1 cellular context compared by ENCODE assay signal in the genomic region with DNA sequence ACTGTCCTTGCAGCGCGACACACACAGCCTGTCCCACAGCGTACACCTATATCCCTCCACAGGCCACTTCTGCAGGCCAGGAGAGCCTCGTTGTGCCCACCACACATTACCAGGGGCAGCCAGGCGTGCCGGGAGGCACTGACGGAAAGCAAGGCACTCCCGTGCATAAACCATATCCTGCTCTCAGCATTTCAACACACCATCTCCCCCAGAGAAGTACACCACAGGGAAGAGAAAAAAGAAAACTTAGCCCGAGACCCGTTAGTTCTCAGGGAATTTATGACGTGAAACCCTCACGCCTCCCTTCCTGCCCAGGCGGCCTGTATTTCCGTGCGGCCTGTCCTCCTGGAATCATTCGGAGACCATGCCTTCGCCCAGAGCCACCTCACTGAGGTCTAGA.
TF ChIP-seq lines count a peak whose summit lies in the region.

No MANE protein-coding gene starts in this region.

TF ChIP-seq in GM23338, 12 proteins besides CTCF, POLR2A, EP300 and RAD21 (continued from another document):
- TF ChIP-seq, protein P1, sequence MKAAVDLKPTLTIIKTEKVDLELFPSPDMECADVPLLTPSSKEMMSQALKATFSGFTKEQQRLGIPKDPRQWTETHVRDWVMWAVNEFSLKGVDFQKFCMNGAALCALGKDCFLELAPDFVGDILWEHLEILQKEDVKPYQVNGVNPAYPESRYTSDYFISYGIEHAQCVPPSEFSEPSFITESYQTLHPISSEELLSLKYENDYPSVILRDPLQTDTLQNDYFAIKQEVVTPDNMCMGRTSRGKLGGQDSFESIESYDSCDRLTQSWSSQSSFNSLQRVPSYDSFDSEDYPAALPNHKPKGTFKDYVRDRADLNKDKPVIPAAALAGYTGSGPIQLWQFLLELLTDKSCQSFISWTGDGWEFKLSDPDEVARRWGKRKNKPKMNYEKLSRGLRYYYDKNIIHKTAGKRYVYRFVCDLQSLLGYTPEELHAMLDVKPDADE (IDR thresholded peaks at IDR 0.05) = no peak
- TF ChIP-seq EZH2 (IDR thresholded peaks at IDR 0.05; ENCODE audit: low read depth, unreplicated experiment) (no peak), EZH2phosphoT487 (IDR thresholded peaks at IDR 0.05; ENCODE audit: unreplicated experiment) (no peak), JUNB (IDR thresholded peaks at IDR 0.05; ENCODE audit: unreplicated experiment) (no peak), POLR2AphosphoS5 (IDR thresholded peaks at IDR 0.05; ENCODE audit: low read depth) (no peak), ZNF114 (CRISPR knock-in tag; IDR thresholded peaks at IDR 0.05) (no peak), STAT1 (IDR thresholded peaks at IDR 0.05; ENCODE audit: unreplicated experiment) (no peak), NANOG (IDR thresholded peaks at IDR 0.05; ENCODE audit: borderline replicate concordance) (no peak)
- TF ChIP-seq, protein P2, sequence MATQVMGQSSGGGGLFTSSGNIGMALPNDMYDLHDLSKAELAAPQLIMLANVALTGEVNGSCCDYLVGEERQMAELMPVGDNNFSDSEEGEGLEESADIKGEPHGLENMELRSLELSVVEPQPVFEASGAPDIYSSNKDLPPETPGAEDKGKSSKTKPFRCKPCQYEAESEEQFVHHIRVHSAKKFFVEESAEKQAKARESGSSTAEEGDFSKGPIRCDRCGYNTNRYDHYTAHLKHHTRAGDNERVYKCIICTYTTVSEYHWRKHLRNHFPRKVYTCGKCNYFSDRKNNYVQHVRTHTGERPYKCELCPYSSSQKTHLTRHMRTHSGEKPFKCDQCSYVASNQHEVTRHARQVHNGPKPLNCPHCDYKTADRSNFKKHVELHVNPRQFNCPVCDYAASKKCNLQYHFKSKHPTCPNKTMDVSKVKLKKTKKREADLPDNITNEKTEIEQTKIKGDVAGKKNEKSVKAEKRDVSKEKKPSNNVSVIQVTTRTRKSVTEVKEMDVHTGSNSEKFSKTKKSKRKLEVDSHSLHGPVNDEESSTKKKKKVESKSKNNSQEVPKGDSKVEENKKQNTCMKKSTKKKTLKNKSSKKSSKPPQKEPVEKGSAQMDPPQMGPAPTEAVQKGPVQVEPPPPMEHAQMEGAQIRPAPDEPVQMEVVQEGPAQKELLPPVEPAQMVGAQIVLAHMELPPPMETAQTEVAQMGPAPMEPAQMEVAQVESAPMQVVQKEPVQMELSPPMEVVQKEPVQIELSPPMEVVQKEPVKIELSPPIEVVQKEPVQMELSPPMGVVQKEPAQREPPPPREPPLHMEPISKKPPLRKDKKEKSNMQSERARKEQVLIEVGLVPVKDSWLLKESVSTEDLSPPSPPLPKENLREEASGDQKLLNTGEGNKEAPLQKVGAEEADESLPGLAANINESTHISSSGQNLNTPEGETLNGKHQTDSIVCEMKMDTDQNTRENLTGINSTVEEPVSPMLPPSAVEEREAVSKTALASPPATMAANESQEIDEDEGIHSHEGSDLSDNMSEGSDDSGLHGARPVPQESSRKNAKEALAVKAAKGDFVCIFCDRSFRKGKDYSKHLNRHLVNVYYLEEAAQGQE (IDR thresholded peaks at IDR 0.05; ENCODE audit: unreplicated experiment) = no peak
- TF ChIP-seq, protein P3, sequence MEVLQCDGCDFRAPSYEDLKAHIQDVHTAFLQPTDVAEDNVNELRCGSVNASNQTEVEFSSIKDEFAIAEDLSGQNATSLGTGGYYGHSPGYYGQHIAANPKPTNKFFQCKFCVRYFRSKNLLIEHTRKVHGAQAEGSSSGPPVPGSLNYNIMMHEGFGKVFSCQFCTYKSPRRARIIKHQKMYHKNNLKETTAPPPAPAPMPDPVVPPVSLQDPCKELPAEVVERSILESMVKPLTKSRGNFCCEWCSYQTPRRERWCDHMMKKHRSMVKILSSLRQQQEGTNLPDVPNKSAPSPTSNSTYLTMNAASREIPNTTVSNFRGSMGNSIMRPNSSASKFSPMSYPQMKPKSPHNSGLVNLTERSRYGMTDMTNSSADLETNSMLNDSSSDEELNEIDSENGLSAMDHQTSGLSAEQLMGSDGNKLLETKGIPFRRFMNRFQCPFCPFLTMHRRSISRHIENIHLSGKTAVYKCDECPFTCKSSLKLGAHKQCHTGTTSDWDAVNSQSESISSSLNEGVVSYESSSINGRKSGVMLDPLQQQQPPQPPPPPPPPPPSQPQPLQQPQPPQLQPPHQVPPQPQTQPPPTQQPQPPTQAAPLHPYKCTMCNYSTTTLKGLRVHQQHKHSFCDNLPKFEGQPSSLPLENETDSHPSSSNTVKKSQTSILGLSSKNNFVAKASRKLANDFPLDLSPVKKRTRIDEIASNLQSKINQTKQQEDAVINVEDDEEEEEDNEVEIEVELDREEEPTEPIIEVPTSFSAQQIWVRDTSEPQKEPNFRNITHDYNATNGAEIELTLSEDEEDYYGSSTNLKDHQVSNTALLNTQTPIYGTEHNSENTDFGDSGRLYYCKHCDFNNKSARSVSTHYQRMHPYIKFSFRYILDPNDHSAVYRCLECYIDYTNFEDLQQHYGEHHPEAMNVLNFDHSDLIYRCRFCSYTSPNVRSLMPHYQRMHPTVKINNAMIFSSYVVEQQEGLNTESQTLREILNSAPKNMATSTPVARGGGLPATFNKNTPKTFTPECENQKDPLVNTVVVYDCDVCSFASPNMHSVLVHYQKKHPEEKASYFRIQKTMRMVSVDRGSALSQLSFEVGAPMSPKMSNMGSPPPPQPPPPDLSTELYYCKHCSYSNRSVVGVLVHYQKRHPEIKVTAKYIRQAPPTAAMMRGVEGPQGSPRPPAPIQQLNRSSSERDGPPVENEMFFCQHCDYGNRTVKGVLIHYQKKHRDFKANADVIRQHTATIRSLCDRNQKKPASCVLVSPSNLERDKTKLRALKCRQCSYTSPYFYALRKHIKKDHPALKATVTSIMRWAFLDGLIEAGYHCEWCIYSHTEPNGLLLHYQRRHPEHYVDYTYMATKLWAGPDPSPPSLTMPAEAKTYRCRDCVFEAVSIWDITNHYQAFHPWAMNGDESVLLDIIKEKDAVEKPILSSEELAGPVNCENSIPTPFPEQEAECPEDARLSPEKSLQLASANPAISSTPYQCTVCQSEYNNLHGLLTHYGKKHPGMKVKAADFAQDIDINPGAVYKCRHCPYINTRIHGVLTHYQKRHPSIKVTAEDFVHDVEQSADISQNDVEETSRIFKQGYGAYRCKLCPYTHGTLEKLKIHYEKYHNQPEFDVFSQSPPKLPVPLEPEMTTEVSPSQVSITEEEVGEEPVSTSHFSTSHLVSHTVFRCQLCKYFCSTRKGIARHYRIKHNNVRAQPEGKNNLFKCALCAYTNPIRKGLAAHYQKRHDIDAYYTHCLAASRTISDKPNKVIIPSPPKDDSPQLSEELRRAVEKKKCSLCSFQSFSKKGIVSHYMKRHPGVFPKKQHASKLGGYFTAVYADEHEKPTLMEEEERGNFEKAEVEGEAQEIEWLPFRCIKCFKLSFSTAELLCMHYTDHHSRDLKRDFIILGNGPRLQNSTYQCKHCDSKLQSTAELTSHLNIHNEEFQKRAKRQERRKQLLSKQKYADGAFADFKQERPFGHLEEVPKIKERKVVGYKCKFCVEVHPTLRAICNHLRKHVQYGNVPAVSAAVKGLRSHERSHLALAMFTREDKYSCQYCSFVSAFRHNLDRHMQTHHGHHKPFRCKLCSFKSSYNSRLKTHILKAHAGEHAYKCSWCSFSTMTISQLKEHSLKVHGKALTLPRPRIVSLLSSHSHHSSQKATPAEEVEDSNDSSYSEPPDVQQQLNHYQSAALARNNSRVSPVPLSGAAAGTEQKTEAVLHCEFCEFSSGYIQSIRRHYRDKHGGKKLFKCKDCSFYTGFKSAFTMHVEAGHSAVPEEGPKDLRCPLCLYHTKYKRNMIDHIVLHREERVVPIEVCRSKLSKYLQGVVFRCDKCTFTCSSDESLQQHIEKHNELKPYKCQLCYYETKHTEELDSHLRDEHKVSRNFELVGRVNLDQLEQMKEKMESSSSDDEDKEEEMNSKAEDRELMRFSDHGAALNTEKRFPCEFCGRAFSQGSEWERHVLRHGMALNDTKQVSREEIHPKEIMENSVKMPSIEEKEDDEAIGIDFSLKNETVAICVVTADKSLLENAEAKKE (CRISPR knock-in tag; IDR thresholded peaks at IDR 0.05) = no peak
